17 cellular contexts compared by ENCODE assay signal in genomic region chr10:92052088-92052487, GRCh38.
DNase-seq lines count a peak whose midpoint lies in the region; ATAC-seq and TF ChIP-seq lines count a peak whose summit lies in the region.
"Had no signal": no experiment of that assay in that cellular context is flagged by ENCODE, and none has a peak within 500 bp of the region (broad histone marks: within the 10 kb centered on the region; RNA-seq: fewer than 3 reads in every experiment).

No MANE protein-coding gene starts in this region.

- H3K4me3 ChIP-seq in prostate gland = no peak overlapping the region
- H3K4me3 ChIP-seq in MG63 = no peak overlapping the region
- H3K4me3 ChIP-seq: K562, PC-9 had no signal

- DNase-seq in HT-29 (ENCODE audit: low spot score) (peak; percentile 81), cerebellar nuclear complex (lab: John Stamatoyannopoulos, UW) (peak; percentile 46 to 69), left ventricle myocardium superior (peak; percentile 89), prostate gland (ENCODE audit: low spot score) (peak; percentile 24), OCI-M1 (lab: John Stamatoyannopoulos, UW) (no peak), KG1 (lab: John Stamatoyannopoulos, UW) (no peak), MG63 (no peak)
- DNase-seq in activated naive CD4-positive, alpha-beta T cell (lab: John Stamatoyannopoulos, UW) = no peak
- DNase-seq: GF-D8, H9, NCI-H146, NCI-H2081, NCI-H510A, NCI-H774, PC-9 had no signal

- no peaks in the 10 kb centered on the region for H3K4me1 ChIP-seq in prostate gland (replicated peaks)

- ATAC-seq in left ventricle myocardium superior = peak; percentile 96
- ATAC-seq: K562 had no signal

- TF ChIP-seq CTCF in prostate gland (IDR thresholded peaks at IDR 0.05) = no peak

- WGBS in prostate gland = 71% methylated on average over 18 of the region's 18 CpGs

- H3K9me3 ChIP-seq in prostate gland (no peaks in the 10 kb centered on the region), MG63 (no peaks in the 10 kb centered on the region)

- no peak overlapping the region for H3K27ac ChIP-seq in prostate gland
- H3K27ac ChIP-seq: HL-60, PC-9 had no signal

- H3K36me3 ChIP-seq in prostate gland (no peaks in the 10 kb centered on the region), MG63 (no peaks in the 10 kb centered on the region)

- H3K27me3 ChIP-seq in prostate gland (replicated peaks; ENCODE audit: insufficient read depth) (no peaks in the 10 kb centered on the region), MG63 (no peaks in the 10 kb centered on the region)

- intact Hi-C loops in left ventricle myocardium superior (cut with micrococcal nuclease) = no loop called here
- intact Hi-C loops in prostate gland (cut with DNase I) = no loop called here

- no peak for TF ChIP-seq POLR2A in prostate gland (IDR thresholded peaks at IDR 0.05)

Comparison
In these comparisons a context has a peak if more than half of its experiments do, and no peak if none do; other contexts are left out.
1. DNase-seq: peak in HT-29 (single experiment), cerebellar nuclear complex (2 of 2), left ventricle myocardium superior (single experiment) and prostate gland (single experiment); none in OCI-M1 (single experiment), KG1 (single experiment), activated naive CD4-positive, alpha-beta T cell (0 of 4) and MG63 (single experiment).